In genomic region chr20:41992481-41992880, GRCh38 we compare ENCODE assay signal across 21 cellular contexts.
A peak's percentile ranks its signal among the peaks of the same experiment; 100 is the strongest.
DNase-seq lines count a peak whose midpoint lies in the region; ATAC-seq and TF ChIP-seq lines count a peak whose summit lies in the region.
"Had no signal": no experiment of that assay in that cellular context is flagged by ENCODE, and none has a peak within 500 bp of the region (broad histone marks: within the 10 kb centered on the region; RNA-seq: fewer than 3 reads in every experiment).

No MANE protein-coding gene starts in this region.

- no peaks in the 10 kb centered on the region for H3K4me1 ChIP-seq in esophagus muscularis mucosa
- H3K4me1 ChIP-seq: A549, Caco-2 had no signal

- DNase-seq in NCI-H524 treated with DMSO at 0.1 percent for 48 hours (lab: John Stamatoyannopoulos, UW) (peak; percentile 31), NCI-H82 treated with DMSO at 0.1 percent for 48 hours (lab: John Stamatoyannopoulos, UW; ENCODE audit: unreplicated experiment) (peak; percentile 89), esophagus muscularis mucosa (ENCODE audit: extremely low spot score) (peak; percentile 39), NCI-H146 (lab: John Stamatoyannopoulos, UW) (no peak), amniotic stem cell (lab: John Stamatoyannopoulos, UW) (no peak)
- DNase-seq: AML-193; Caco-2; Calu3; CD4-positive, alpha-beta T cell; CD8-positive, alpha-beta T cell; DMS53; DMS79; DND-41; EL; GDM1 had no signal

- intact Hi-C loops in esophagus muscularis mucosa (cut with DNase I) = no loop called here

- no peak for TF ChIP-seq CTCF in esophagus muscularis mucosa (IDR thresholded peaks at IDR 0.05)

- H3K27ac ChIP-seq in esophagus muscularis mucosa (replicated peaks in 1 of 4) = no peak overlapping the region
- H3K27ac ChIP-seq: 22Rv1; A549; BLaER1 treated with 17β-estradiol and CSF1 and Interleukin-3, amounts not matched to agents 10 nM and 100 nM; C4-2B had no signal

- H3K27me3 ChIP-seq in esophagus muscularis mucosa = no peaks in the 10 kb centered on the region
- H3K27me3 ChIP-seq: BLaER1 treated with 17β-estradiol and CSF1 and Interleukin-3, amounts not matched to agents 10 nM and 100 nM had no signal

- H3K36me3 ChIP-seq in esophagus muscularis mucosa = no peaks in the 10 kb centered on the region
- H3K36me3 ChIP-seq: BLaER1 treated with 17β-estradiol and CSF1 and Interleukin-3, amounts not matched to agents 10 nM and 100 nM had no signal

- no peak for ATAC-seq in HG02981 (IDR thresholded peaks at IDR 0.05; ENCODE audit: unreplicated experiment)
- ATAC-seq: A549; CD8-positive, alpha-beta T cell; GM12878 had no signal

- H3K9me3 ChIP-seq in esophagus muscularis mucosa = no peaks in the 10 kb centered on the region
- H3K9me3 ChIP-seq: A549, Caco-2 had no signal

- TF ChIP-seq POLR2A in esophagus muscularis mucosa (IDR thresholded peaks at IDR 0.05; ENCODE audit: low read depth) = no peak

- WGBS in esophagus muscularis mucosa = 68% methylated on average over 4 of the region's 4 CpGs

- TF ChIP-seq EP300 in esophagus muscularis mucosa (IDR thresholded peaks at IDR 0.05) = no peak

- H3K4me3 ChIP-seq in esophagus muscularis mucosa = no peak overlapping the region
- H3K4me3 ChIP-seq: A549; BLaER1 treated with 17β-estradiol and CSF1 and Interleukin-3, amounts not matched to agents 10 nM and 100 nM; GM12878 had no signal

Comparison
In these comparisons a context has a peak if more than half of its experiments do, and no peak if none do; other contexts are left out.
1. DNase-seq: peak in NCI-H524 treated with DMSO at 0.1 percent for 48 hours (single experiment), NCI-H82 treated with DMSO at 0.1 percent for 48 hours (single experiment) and esophagus muscularis mucosa (single experiment); none in NCI-H146 (single experiment) and amniotic stem cell (single experiment).